In the genomic region with DNA sequence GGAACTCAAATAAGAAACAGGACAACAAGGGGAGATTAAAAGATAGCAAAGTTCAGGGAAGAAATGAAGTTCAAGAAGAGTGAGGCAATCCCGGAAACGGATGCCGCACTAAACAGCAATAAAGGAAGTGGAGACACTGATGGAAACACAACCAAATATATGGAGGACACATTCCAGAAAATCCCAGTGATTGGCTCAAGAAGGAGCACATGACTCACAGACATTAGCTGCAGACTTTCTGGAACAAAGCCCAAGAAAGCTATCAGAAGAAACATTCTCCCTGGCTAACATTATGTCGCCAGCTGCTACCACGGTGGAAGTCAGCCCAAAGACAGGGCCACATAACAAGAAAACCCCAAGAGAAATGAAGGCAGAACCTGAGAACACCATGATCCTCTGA, we compare ENCODE assay signal across 12 cellular contexts. TPM values are rescaled to one million over a fixed set of nuclear protein-coding genes. Genes with fewer than 3 reads are reported as not detected.
DNase-seq lines count a peak whose midpoint lies in the region; ATAC-seq and TF ChIP-seq lines count a peak whose summit lies in the region.
"Had no signal": no experiment of that assay in that cellular context is flagged by ENCODE, and none has a peak within 500 bp of the region (broad histone marks: within the 10 kb centered on the region; RNA-seq: fewer than 3 reads in every experiment).

No MANE protein-coding gene starts in this region.

- no peak for TF ChIP-seq POLR2A in ovary (IDR thresholded peaks at IDR 0.05)

- intact Hi-C loops in left ventricle myocardium superior (cut with micrococcal nuclease) (no loop called here), ovary (cut with DNase I) (loop anchor here in 1 of 4 donors (10.0 kb wide), 1 partner anchor 153 kb away; no protein-coding TSS in a partner anchor)

- H3K9me3 ChIP-seq in MG63 (no peaks in the 10 kb centered on the region), HAP-1 (no peaks in the 10 kb centered on the region), ovary (no peaks in the 10 kb centered on the region)
- H3K9me3 ChIP-seq: vagina had no signal

- H3K27me3 ChIP-seq in MG63: no peaks in the 10 kb centered on the region
- H3K27me3 ChIP-seq in HAP-1 (ENCODE audit: low read depth): no peaks in the 10 kb centered on the region
- no peaks in the 10 kb centered on the region for H3K27me3 ChIP-seq in ovary
- H3K27me3 ChIP-seq: vagina had no signal

- DNase-seq in DMS 273 (lab: John Stamatoyannopoulos, UW; ENCODE audit: unreplicated experiment): peak; percentile 81
- DNase-seq in MG63: peak; percentile 26
- DNase-seq in amniotic epithelial cell (ENCODE audit: low read depth): peak; percentile 70
- no peak for DNase-seq in left ventricle myocardium superior
- no peak for DNase-seq in HAP-1 (ENCODE audit: low spot score in 2 of 2)
- no peak for DNase-seq in ovary
- DNase-seq in activated naive CD4-positive, alpha-beta T cell treated with Interleukin-2 at 50 U/mL for 16 hours: no peak
- DNase-seq: activated CD4-positive, alpha-beta memory T cell treated with anti-CD3 and anti-CD28 coated beads, Interleukin-2, amount 10 ng/mL, durations not matched to agents 7 days and 5 days; CD4-positive, CD25-positive, alpha-beta regulatory T cell; H9 had no signal

- no peak for TF ChIP-seq CTCF in ovary (IDR thresholded peaks at IDR 0.05)

- H3K4me3 ChIP-seq in MG63 (no peak overlapping the region), HAP-1 (no peak overlapping the region), ovary (no peak overlapping the region)
- H3K4me3 ChIP-seq: vagina had no signal

- TF ChIP-seq EP300 in ovary (IDR thresholded peaks at IDR 0.05): no peak

- ATAC-seq in left ventricle myocardium superior: peak; percentile 52
- ATAC-seq in GM21619 (IDR thresholded peaks at IDR 0.05; ENCODE audit: unreplicated experiment): no peak

- H3K27ac ChIP-seq in ovary: no peak overlapping the region
- H3K27ac ChIP-seq: vagina had no signal

- H3K36me3 ChIP-seq in MG63 (no peaks in the 10 kb centered on the region), HAP-1 (replicated peaks) (no peaks in the 10 kb centered on the region), ovary (no peaks in the 10 kb centered on the region)
- H3K36me3 ChIP-seq: vagina had no signal

- in situ Hi-C loops in HAP-1 (cut with MboI; ENCODE audit: low sequenced_read_pairs): loop anchor here (25.0 kb wide), 1 partner anchor 725 kb away; no protein-coding TSS in a partner anchor

- H3K4me1 ChIP-seq in HAP-1 (peaks cover 2% of the 10 kb centered on the region; the same call in 1 of the 2 replicates), ovary (ENCODE audit: insufficient read depth) (peaks cover 2% of the 10 kb centered on the region)

- 52 to 56% (median 54%) methylated on average over 5 of the region's 5 CpGs for WGBS in ovary, 3 donors

RNA-seq across cellular contexts. Expression of a gene that starts 18.1 kb away (rescaled TPM):
- 21.1 and 42.2 TPM in 2 replicates for total RNA-seq in MG63 (2014; rRNA removed; shearing (Covaris generic); ENCODE audit: low replicate concordance)
- total RNA-seq in left ventricle myocardium superior: 26.2 TPM
- total RNA-seq in ovary: 100 to 1,000 TPM in 6 of 7 donors, 10 to 100 TPM in 1; 80.5 to 120 (median 106) TPM
- polyA plus RNA-seq in ovary: 100 to 1,000 TPM in 1 of 2 donors, 10 to 100 TPM in 1; 73.2 to 110 TPM

Comparison
In these comparisons a context has a peak if more than half of its experiments do, and no peak if none do; other contexts are left out.
1. DNase-seq: peak in DMS 273 (single experiment), MG63 (single experiment) and amniotic epithelial cell (single experiment); none in left ventricle myocardium superior (single experiment), HAP-1 (0 of 2), ovary (0 of 5) and activated naive CD4-positive, alpha-beta T cell treated with Interleukin-2 at 50 U/mL for 16 hours (single experiment).